Comparison of ENCODE assay signal across 19 cellular contexts in genomic region chr4:3313139-3313538, GRCh38.
"Had no signal": no experiment of that assay in that cellular context is flagged by ENCODE, and none has a peak within 500 bp of the region (broad histone marks: within the 10 kb centered on the region; RNA-seq: fewer than 3 reads in every experiment).

No MANE protein-coding gene starts in this region.

- H3K4me2 ChIP-seq: hepatocyte had no signal

- H3K4me1 ChIP-seq: parathyroid adenoma, SJSA1, tibial artery had no signal

- H3K4me3 ChIP-seq: hepatocyte, lung, SJSA1, tibial artery had no signal

- H3K27me3 ChIP-seq: hepatocyte, neutrophil, SJSA1, tibial artery had no signal

- H3K36me3 ChIP-seq: neutrophil had no signal

- H3K9me3 ChIP-seq: neutrophil, SJSA1, tibial artery had no signal

- H3K9ac ChIP-seq: parathyroid adenoma had no signal

- H3K27ac Mint-ChIP-seq: activated naive CD4-positive, alpha-beta T cell treated with anti-CD3 and anti-CD28 coated beads, Interleukin-2, amount 50 U/mL, for 72 hours; dendritic cell treated with granulocyte-macrophage colony-stimulating factor and Interleukin-4, amounts not matched to agents 40 ng/mL and 50 ng/mL, for 4 days; effector memory CD8-positive, alpha-beta T cell; mesothelial cell of epicardium; natural killer cell treated with Interleukin-12 subunit alpha and Interleukin-12 subunit beta and Interleukin-15 and Interleukin-18, amount 100 ng/mL, for 72 hours had no signal

- DNase-seq: activated CD4-positive, alpha-beta T cell treated with anti-CD3 and anti-CD28 coated beads for 1 hour; activated CD4-positive, alpha-beta T cell treated with anti-CD3 and anti-CD28 coated beads, Interleukin-2, amount 50 U/mL, for 48 hours; activated gamma-delta T cell treated with Interleukin-2 at 50 U/mL for 16 hours; amniotic stem cell; effector memory CD8-positive, alpha-beta T cell; stimulated activated naive CD8-positive, alpha-beta T cell treated with anti-CD3 and anti-CD28 coated beads, Interleukin-15, Interleukin-2, amounts not matched to agents 100 U/mL and 50 U/mL, for 24 hours; substantia nigra; T-helper 2 cell; WERI-Rb-1 had no signal

- H3K36me3 Mint-ChIP-seq: natural killer cell treated with Interleukin-12 subunit alpha and Interleukin-12 subunit beta and Interleukin-15 and Interleukin-18, amount 100 ng/mL, for 72 hours had no signal

- H3K27ac ChIP-seq: neutrophil, parathyroid adenoma, SJSA1, tibial artery, WERI-Rb-1 had no signal

- H3K27me3 Mint-ChIP-seq: dendritic cell treated with granulocyte-macrophage colony-stimulating factor and Interleukin-4, amounts not matched to agents 40 ng/mL and 50 ng/mL, for 4 days; natural killer cell treated with Interleukin-12 subunit alpha and Interleukin-12 subunit beta and Interleukin-15 and Interleukin-18, amount 100 ng/mL, for 72 hours had no signal

- H3K4me3 Mint-ChIP-seq: dendritic cell treated with granulocyte-macrophage colony-stimulating factor and Interleukin-4, amounts not matched to agents 40 ng/mL and 50 ng/mL, for 4 days; effector memory CD8-positive, alpha-beta T cell; mesothelial cell of epicardium; natural killer cell treated with Interleukin-12 subunit alpha and Interleukin-12 subunit beta and Interleukin-15 and Interleukin-18, amount 100 ng/mL, for 72 hours had no signal

- H3K9me3 Mint-ChIP-seq: activated naive CD4-positive, alpha-beta T cell treated with anti-CD3 and anti-CD28 coated beads, Interleukin-2, amount 50 U/mL, for 72 hours; dendritic cell treated with granulocyte-macrophage colony-stimulating factor and Interleukin-4, amounts not matched to agents 40 ng/mL and 50 ng/mL, for 4 days; effector memory CD8-positive, alpha-beta T cell; mesothelial cell of epicardium; natural killer cell treated with Interleukin-12 subunit alpha and Interleukin-12 subunit beta and Interleukin-15 and Interleukin-18, amount 100 ng/mL, for 72 hours had no signal

- ATAC-seq: activated naive CD4-positive, alpha-beta T cell treated with anti-CD3 and anti-CD28 coated beads, Interleukin-2, amount 50 U/mL, for 72 hours; effector memory CD8-positive, alpha-beta T cell; natural killer cell treated with Interleukin-12 subunit alpha and Interleukin-12 subunit beta and Interleukin-15 and Interleukin-18, amount 100 ng/mL, for 72 hours; stimulated activated naive CD8-positive, alpha-beta T cell treated with anti-CD3 and anti-CD28 coated beads, Interleukin-15, Interleukin-2, amounts not matched to agents 100 U/mL and 50 U/mL, for 24 hours had no signal
